ENCODE assay signal across 1 cellular context in the genomic region with DNA sequence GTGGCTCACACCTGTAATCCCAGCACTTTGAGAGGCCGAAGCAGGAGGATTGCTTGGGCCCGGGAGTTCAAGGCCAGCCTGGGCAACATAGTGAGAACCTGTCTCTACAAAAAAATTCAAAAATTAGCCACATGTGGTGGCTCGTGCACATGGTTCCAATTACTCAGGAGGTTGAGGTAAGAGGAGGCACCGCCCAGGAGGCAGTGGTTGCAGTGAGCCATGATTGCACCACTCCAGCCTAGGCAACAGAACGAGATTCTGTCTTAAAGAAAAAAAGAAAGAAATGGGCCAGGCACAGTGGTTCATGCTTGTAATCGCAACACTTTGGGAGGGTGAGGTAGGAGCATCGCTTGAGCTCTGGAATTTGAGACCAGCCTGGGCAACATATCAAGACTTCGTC.
TF ChIP-seq lines count a peak whose summit lies in the region.

No MANE protein-coding gene starts in this region.

TF ChIP-seq in SK-N-SH, 30 proteins besides CTCF, POLR2A, EP300 and RAD21 (continued from another document):
- TF ChIP-seq, protein P1, sequence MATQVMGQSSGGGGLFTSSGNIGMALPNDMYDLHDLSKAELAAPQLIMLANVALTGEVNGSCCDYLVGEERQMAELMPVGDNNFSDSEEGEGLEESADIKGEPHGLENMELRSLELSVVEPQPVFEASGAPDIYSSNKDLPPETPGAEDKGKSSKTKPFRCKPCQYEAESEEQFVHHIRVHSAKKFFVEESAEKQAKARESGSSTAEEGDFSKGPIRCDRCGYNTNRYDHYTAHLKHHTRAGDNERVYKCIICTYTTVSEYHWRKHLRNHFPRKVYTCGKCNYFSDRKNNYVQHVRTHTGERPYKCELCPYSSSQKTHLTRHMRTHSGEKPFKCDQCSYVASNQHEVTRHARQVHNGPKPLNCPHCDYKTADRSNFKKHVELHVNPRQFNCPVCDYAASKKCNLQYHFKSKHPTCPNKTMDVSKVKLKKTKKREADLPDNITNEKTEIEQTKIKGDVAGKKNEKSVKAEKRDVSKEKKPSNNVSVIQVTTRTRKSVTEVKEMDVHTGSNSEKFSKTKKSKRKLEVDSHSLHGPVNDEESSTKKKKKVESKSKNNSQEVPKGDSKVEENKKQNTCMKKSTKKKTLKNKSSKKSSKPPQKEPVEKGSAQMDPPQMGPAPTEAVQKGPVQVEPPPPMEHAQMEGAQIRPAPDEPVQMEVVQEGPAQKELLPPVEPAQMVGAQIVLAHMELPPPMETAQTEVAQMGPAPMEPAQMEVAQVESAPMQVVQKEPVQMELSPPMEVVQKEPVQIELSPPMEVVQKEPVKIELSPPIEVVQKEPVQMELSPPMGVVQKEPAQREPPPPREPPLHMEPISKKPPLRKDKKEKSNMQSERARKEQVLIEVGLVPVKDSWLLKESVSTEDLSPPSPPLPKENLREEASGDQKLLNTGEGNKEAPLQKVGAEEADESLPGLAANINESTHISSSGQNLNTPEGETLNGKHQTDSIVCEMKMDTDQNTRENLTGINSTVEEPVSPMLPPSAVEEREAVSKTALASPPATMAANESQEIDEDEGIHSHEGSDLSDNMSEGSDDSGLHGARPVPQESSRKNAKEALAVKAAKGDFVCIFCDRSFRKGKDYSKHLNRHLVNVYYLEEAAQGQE (IDR thresholded peaks at IDR 0.05; ENCODE audit: low read depth, low read length): no peak
- no peak for TF ChIP-seq ELF1 (IDR thresholded peaks at IDR 0.05)
